ENCODE assay signal across 9 cellular contexts in the genomic region with DNA sequence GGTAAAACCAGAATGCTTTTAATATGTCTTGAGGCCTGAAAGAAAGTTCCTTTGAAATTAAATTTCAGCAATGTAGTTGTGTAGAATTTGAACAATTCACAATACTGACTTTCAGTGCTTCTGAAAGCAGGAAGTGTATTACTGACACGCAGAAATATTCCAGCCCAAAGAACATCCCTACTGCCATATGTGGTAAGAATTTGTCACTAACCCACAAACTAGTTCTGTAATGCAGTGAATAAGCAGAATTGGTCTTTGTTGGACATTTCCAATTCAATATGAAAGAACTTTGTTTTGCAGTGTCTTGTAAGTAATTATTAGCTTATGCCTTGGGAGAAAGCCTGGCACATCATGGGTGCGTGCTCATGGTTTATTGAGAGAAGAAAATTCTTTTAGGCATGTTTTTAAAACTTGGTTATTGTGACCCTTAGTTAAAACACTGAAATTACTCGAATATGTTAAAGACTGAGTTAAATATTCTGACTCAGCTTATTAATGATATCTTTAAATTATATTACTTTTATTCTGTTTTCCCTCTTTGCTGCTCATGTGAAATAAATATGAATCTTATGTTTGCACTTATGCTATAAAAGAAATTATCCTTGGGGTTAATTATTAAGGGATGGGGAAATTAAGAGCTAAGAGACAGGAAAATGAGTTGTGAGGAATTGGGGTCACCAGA. TPM values are rescaled to one million over a fixed set of nuclear protein-coding genes. Genes with fewer than 3 reads are reported as not detected.
A peak's percentile ranks its signal among the peaks of the same experiment; 100 is the strongest.
DNase-seq lines count a peak whose midpoint lies in the region; ATAC-seq and TF ChIP-seq lines count a peak whose summit lies in the region.
"Had no signal": no experiment of that assay in that cellular context is flagged by ENCODE, and none has a peak within 500 bp of the region (broad histone marks: within the 10 kb centered on the region; RNA-seq: fewer than 3 reads in every experiment).

No MANE protein-coding gene starts in this region.

- DNase-seq in AG09319 (ENCODE audit: extremely low read depth, low read depth) (peak; percentile 31), amniotic epithelial cell (ENCODE audit: low read depth) (peak; percentile 66), right lobe of liver (no peak), HUDEP-2 (lab: John Stamatoyannopoulos, UW; ENCODE audit: unreplicated experiment in 76 of 76) (no peak), neural progenitor cell (ENCODE audit: low spot score) (no peak), middle frontal gyrus (ENCODE audit: extremely low spot score, low spot score) (no peak)
- no peak for DNase-seq in activated CD4-positive, alpha-beta memory T cell treated with anti-CD3 and anti-CD28 coated beads for 36 hours
- DNase-seq: activated naive CD4-positive, alpha-beta T cell had no signal

- no peaks in the 10 kb centered on the region for H3K9me3 Mint-ChIP-seq in neural progenitor cell
- no peaks in the 10 kb centered on the region for H3K9me3 Mint-ChIP-seq in activated CD4-positive, alpha-beta memory T cell treated with anti-CD3 and anti-CD28 coated beads for 36 hours

- H3K4me2 ChIP-seq in neural progenitor cell = no peak overlapping the region

- no peak overlapping the region for H3K27ac Mint-ChIP-seq in neural progenitor cell
- no peak overlapping the region for H3K27ac Mint-ChIP-seq in activated CD4-positive, alpha-beta memory T cell treated with anti-CD3 and anti-CD28 coated beads for 36 hours

- no peaks in the 10 kb centered on the region for H3K36me3 ChIP-seq in right lobe of liver
- H3K36me3 ChIP-seq in neural progenitor cell = peaks cover 11% of the 10 kb centered on the region

- ATAC-seq in HG03442 (IDR thresholded peaks at IDR 0.05; ENCODE audit: unreplicated experiment) (peak; percentile 57), right lobe of liver (peak; percentile 31 to 65 (median 54))

- H3K4me3 ChIP-seq in right lobe of liver (no peak overlapping the region), neural progenitor cell (no peak overlapping the region)

- WGBS in right lobe of liver (ENCODE audit: insufficient coverage, low coverage, low lambda C conversion rate, missing lambda C conversion rate) = 77% methylated on average over 3 of the region's 3 CpGs

- H3K9me3 ChIP-seq in right lobe of liver (no peaks in the 10 kb centered on the region), neural progenitor cell (ENCODE audit: low read depth) (no peaks in the 10 kb centered on the region)

- POLR2A ChIA-PET in activated CD4-positive, alpha-beta memory T cell treated with anti-CD3 and anti-CD28 coated beads for 36 hours (lab: Charles Lee) = no interaction called here

- no peak for TF ChIP-seq CTCF in AG09319 (IDR thresholded peaks at IDR 0.05; ENCODE audit: low read depth, low read length)
- no peak for TF ChIP-seq CTCF in right lobe of liver (IDR thresholded peaks at IDR 0.05)
- TF ChIP-seq CTCF in neural progenitor cell (IDR thresholded peaks at IDR 0.05) = no peak

- H4K20me1 ChIP-seq in neural progenitor cell (ENCODE audit: low read depth) = peaks cover 54% of the 10 kb centered on the region

- no peak overlapping the region for H3K27ac ChIP-seq in right lobe of liver
- H3K27ac ChIP-seq in neural progenitor cell = no peak overlapping the region

- no peak overlapping the region for H3K4me3 Mint-ChIP-seq in neural progenitor cell
- no peak overlapping the region for H3K4me3 Mint-ChIP-seq in activated CD4-positive, alpha-beta memory T cell treated with anti-CD3 and anti-CD28 coated beads for 36 hours

- peaks cover 2% of the 10 kb centered on the region for H3K4me1 Mint-ChIP-seq in neural progenitor cell
- peaks cover 2% of the 10 kb centered on the region for H3K4me1 Mint-ChIP-seq in activated CD4-positive, alpha-beta memory T cell treated with anti-CD3 and anti-CD28 coated beads for 36 hours (ENCODE audit: low read depth)

- H3F3A ChIP-seq in neural progenitor cell (ENCODE audit: low read depth) = no peaks in the 10 kb centered on the region

- no peaks in the 10 kb centered on the region for H3K27me3 Mint-ChIP-seq in neural progenitor cell (ENCODE audit: insufficient read depth, low read depth)
- no peaks in the 10 kb centered on the region for H3K27me3 Mint-ChIP-seq in activated CD4-positive, alpha-beta memory T cell treated with anti-CD3 and anti-CD28 coated beads for 36 hours

- no peak overlapping the region for H2AFZ ChIP-seq in neural progenitor cell (replicated peaks)

- peaks cover 22% of the 10 kb centered on the region for H3K36me3 Mint-ChIP-seq in neural progenitor cell
- H3K36me3 Mint-ChIP-seq in activated CD4-positive, alpha-beta memory T cell treated with anti-CD3 and anti-CD28 coated beads for 36 hours = peaks cover 3% of the 10 kb centered on the region

- CTCF ChIA-PET in activated CD4-positive, alpha-beta memory T cell treated with anti-CD3 and anti-CD28 coated beads for 36 hours (lab: Charles Lee) = no interaction called here

- H3K9ac ChIP-seq in neural progenitor cell = no peak overlapping the region

- TF ChIP-seq POLR2A in right lobe of liver (IDR thresholded peaks at IDR 0.05) = no peak

- H3K4me1 ChIP-seq in right lobe of liver (no peaks in the 10 kb centered on the region), neural progenitor cell (no peaks in the 10 kb centered on the region)

- H3K27me3 ChIP-seq in right lobe of liver (no peaks in the 10 kb centered on the region), neural progenitor cell (no peaks in the 10 kb centered on the region)

- intact Hi-C loops in right lobe of liver (cut with DNase I) = no loop called here
- intact Hi-C loops in activated CD4-positive, alpha-beta memory T cell treated with anti-CD3 and anti-CD28 coated beads for 36 hours (cut with micrococcal nuclease) = no loop called here

- H3K79me2 ChIP-seq in neural progenitor cell (ENCODE audit: low read depth) = peaks cover 85% of the 10 kb centered on the region

RNA-seq across cellular contexts. Expression of a gene that starts 33.4 kb away (rescaled TPM):
- 10 to 100 TPM; 14.8 to 44.0 (median 27.3) TPM for total RNA-seq in right lobe of liver
- total RNA-seq in neural progenitor cell (ENCODE audit: low replicate concordance) = 46.3 and 86.6 TPM in 2 replicates
- total RNA-seq in activated CD4-positive, alpha-beta memory T cell treated with anti-CD3 and anti-CD28 coated beads for 36 hours = 10 to 100 TPM in 1 of 2 experiments, 1 to 10 TPM in 1; 9.6 to 12.1 TPM

Comparison
In these comparisons a context has a peak if more than half of its experiments do, and no peak if none do; other contexts are left out.
1. DNase-seq: peak in AG09319 (single experiment) and amniotic epithelial cell (single experiment); none in right lobe of liver (0 of 3), HUDEP-2 (0 of 76), neural progenitor cell (single experiment), middle frontal gyrus (single experiment) and activated CD4-positive, alpha-beta memory T cell treated with anti-CD3 and anti-CD28 coated beads for 36 hours (single experiment).